In the genomic region with DNA sequence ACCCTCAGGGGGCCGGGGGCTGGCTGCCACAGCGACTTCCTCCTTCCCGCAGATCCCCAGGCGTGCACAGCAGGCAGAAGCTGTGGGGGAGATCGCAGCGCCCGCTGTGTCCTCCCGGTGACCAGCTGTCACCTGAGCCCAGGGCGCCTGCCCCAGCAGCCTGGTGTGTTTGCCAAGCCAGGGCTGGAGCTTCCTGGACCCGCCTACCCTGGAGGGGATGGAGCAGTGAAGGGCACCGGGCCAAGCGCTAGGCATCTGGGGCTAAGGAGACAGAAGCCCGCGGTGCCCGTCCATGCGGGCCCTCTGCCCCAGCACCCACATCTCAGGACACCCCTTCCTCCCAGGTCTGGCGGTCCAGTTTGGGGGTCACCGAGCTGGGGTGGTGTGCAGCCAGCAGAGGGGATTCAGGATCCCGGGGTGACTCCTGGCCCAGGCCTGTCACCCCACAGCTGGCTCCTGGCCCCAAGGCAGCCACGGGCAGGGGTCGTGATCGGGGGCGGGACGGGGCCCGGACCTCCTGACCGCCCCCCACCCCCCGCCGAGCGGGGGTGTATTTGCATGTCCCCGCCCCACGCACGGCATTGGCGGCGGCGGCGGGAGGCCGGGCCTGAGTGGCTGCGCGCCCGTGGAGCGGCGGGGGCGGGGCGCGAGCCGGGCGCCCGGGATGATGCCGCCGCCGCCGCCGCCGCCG, we compare ENCODE assay signal across 1 cellular context.
TF ChIP-seq lines count a peak whose summit lies in the region.

A gene with protein sequence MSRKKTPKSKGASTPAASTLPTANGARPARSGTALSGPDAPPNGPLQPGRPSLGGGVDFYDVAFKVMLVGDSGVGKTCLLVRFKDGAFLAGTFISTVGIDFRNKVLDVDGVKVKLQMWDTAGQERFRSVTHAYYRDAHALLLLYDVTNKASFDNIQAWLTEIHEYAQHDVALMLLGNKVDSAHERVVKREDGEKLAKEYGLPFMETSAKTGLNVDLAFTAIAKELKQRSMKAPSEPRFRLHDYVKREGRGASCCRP (plus strand): TSS at position 645 of the 691 bp plus-strand sequence. CDS start 159 bp downstream, outside the sequence.

TF ChIP-seq in HepG2, 621 proteins besides CTCF, POLR2A, EP300 and RAD21 (continued from another document and continues in another):
- TF ChIP-seq, protein P1, sequence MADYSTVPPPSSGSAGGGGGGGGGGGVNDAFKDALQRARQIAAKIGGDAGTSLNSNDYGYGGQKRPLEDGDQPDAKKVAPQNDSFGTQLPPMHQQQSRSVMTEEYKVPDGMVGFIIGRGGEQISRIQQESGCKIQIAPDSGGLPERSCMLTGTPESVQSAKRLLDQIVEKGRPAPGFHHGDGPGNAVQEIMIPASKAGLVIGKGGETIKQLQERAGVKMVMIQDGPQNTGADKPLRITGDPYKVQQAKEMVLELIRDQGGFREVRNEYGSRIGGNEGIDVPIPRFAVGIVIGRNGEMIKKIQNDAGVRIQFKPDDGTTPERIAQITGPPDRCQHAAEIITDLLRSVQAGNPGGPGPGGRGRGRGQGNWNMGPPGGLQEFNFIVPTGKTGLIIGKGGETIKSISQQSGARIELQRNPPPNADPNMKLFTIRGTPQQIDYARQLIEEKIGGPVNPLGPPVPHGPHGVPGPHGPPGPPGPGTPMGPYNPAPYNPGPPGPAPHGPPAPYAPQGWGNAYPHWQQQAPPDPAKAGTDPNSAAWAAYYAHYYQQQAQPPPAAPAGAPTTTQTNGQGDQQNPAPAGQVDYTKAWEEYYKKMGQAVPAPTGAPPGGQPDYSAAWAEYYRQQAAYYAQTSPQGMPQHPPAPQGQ (CRISPR knock-in tag; IDR thresholded peaks at IDR 0.05; ENCODE audit: borderline replicate concordance), result no peak
- TF ChIP-seq SNAI1 (CRISPR knock-in tag; IDR thresholded peaks at IDR 0.05; ENCODE audit: borderline replicate concordance) (no peak), MED1 (CRISPR knock-in tag; IDR thresholded peaks at IDR 0.05) (peak; percentile 31; the same call in 1 of the 2 replicates), CHCHD3 (CRISPR knock-in tag; IDR thresholded peaks at IDR 0.05) (no peak), ZBTB42 (CRISPR knock-in tag; IDR thresholded peaks at IDR 0.05) (no peak), XRCC5 (optimal IDR thresholded peaks at IDR 0.05; ENCODE audit: low read length) (peak; percentile 15), GATAD2A (CRISPR knock-in tag; IDR thresholded peaks at IDR 0.05) (peak; percentile 62), HNRNPL (IDR thresholded peaks at IDR 0.05; ENCODE audit: low read depth, low read length) (peak; percentile 98), ADNP (CRISPR knock-in tag; IDR thresholded peaks at IDR 0.05) (no peak), HMG20A (CRISPR knock-in tag; IDR thresholded peaks at IDR 0.05; ENCODE audit: borderline replicate concordance) (peak; percentile 59; the same call in 1 of the 2 replicates), ZFP41 (CRISPR knock-in tag; IDR thresholded peaks at IDR 0.05; ENCODE audit: borderline replicate concordance) (no peak), FOXJ3 (CRISPR knock-in tag; IDR thresholded peaks at IDR 0.05; ENCODE audit: borderline replicate concordance) (no peak), ZNF251 (CRISPR knock-in tag; IDR thresholded peaks at IDR 0.05) (no peak), ZNF788 (CRISPR knock-in tag; IDR thresholded peaks at IDR 0.05; ENCODE audit: borderline replicate concordance) (peak; percentile 69; the same call in 1 of the 2 replicates), ZNF460 (CRISPR knock-in tag; IDR thresholded peaks at IDR 0.05; ENCODE audit: borderline replicate concordance) (no peak), JUNB (CRISPR knock-in tag; IDR thresholded peaks at IDR 0.05; ENCODE audit: borderline replicate concordance) (no peak), GPN1 (CRISPR knock-in tag; IDR thresholded peaks at IDR 0.05; ENCODE audit: borderline replicate concordance) (no peak), MAFG (CRISPR knock-in tag; IDR thresholded peaks at IDR 0.05) (no peak), HNRNPH1 (optimal IDR thresholded peaks at IDR 0.05; ENCODE audit: low read depth, low read length) (no peak), ZSCAN22 (CRISPR knock-in tag; IDR thresholded peaks at IDR 0.05) (no peak), ZNF232 (CRISPR knock-in tag; IDR thresholded peaks at IDR 0.05; ENCODE audit: borderline replicate concordance) (no peak), TOPORS (CRISPR knock-in tag; IDR thresholded peaks at IDR 0.05) (no peak), RAD51 (IDR thresholded peaks at IDR 0.05; ENCODE audit: borderline replicate concordance) (no peak), ZNF781 (CRISPR knock-in tag; IDR thresholded peaks at IDR 0.05; ENCODE audit: borderline replicate concordance, not compliant biosample characterization) (no peak), GATA4 (IDR thresholded peaks at IDR 0.05; ENCODE audit: borderline replicate concordance, low read depth) (no peak), ZNF563 (CRISPR knock-in tag; IDR thresholded peaks at IDR 0.05) (no peak), RXRA (CRISPR knock-in tag; IDR thresholded peaks at IDR 0.05) (peak; percentile 83), ZNF776 (CRISPR knock-in tag; IDR thresholded peaks at IDR 0.05) (no peak), U2AF2 (IDR thresholded peaks at IDR 0.05; ENCODE audit: low read depth, low read length) (no peak), DNMT1 (CRISPR knock-in tag; IDR thresholded peaks at IDR 0.05) (no peak), AGO1 (IDR thresholded peaks at IDR 0.05; ENCODE audit: low read depth, low read length, poor library complexity, severe bottlenecking) (no peak), SP2 (CRISPR knock-in tag; IDR thresholded peaks at IDR 0.05) (no peak), ZNF773 (CRISPR knock-in tag; IDR thresholded peaks at IDR 0.05; ENCODE audit: borderline replicate concordance) (no peak), ZNF282 (IDR thresholded peaks at IDR 0.05; ENCODE audit: partially characterized antibody) (no peak), MLLT10 (CRISPR knock-in tag; IDR thresholded peaks at IDR 0.05) (no peak)
- TF ChIP-seq, protein P2, sequence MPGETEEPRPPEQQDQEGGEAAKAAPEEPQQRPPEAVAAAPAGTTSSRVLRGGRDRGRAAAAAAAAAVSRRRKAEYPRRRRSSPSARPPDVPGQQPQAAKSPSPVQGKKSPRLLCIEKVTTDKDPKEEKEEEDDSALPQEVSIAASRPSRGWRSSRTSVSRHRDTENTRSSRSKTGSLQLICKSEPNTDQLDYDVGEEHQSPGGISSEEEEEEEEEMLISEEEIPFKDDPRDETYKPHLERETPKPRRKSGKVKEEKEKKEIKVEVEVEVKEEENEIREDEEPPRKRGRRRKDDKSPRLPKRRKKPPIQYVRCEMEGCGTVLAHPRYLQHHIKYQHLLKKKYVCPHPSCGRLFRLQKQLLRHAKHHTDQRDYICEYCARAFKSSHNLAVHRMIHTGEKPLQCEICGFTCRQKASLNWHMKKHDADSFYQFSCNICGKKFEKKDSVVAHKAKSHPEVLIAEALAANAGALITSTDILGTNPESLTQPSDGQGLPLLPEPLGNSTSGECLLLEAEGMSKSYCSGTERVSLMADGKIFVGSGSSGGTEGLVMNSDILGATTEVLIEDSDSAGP (CRISPR knock-in tag; IDR thresholded peaks at IDR 0.05; ENCODE audit: borderline replicate concordance), result no peak
- TF ChIP-seq, protein P3, sequence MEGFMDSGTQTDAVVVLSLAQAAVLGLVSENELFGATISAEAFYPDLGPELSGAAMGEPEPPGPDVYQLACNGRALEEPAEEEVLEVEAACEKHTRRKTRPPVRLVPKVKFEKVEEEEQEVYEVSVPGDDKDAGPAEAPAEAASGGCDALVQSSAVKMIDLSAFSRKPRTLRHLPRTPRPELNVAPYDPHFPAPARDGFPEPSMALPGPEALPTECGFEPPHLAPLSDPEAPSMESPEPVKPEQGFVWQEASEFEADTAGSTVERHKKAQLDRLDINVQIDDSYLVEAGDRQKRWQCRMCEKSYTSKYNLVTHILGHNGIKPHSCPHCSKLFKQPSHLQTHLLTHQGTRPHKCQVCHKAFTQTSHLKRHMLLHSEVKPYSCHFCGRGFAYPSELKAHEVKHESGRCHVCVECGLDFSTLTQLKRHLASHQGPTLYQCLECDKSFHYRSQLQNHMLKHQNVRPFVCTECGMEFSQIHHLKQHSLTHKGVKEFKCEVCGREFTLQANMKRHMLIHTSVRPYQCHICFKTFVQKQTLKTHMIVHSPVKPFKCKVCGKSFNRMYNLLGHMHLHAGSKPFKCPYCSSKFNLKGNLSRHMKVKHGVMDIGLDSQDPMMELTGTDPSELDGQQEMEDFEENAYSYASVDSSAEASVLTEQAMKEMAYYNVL (CRISPR knock-in tag; IDR thresholded peaks at IDR 0.05; ENCODE audit: borderline replicate concordance), result 0 out of 2 replicates have a peak, but pooled peaks have one; percentile 24
- TF ChIP-seq, protein P4, sequence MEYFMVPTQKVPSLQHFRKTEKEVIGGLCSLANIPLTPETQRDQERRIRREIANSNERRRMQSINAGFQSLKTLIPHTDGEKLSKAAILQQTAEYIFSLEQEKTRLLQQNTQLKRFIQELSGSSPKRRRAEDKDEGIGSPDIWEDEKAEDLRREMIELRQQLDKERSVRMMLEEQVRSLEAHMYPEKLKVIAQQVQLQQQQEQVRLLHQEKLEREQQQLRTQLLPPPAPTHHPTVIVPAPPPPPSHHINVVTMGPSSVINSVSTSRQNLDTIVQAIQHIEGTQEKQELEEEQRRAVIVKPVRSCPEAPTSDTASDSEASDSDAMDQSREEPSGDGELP (IDR thresholded peaks at IDR 0.05; ENCODE audit: borderline replicate concordance, low read depth), result peak; percentile 82; the same call in 1 of the 2 replicates
- TF ChIP-seq, protein P5, sequence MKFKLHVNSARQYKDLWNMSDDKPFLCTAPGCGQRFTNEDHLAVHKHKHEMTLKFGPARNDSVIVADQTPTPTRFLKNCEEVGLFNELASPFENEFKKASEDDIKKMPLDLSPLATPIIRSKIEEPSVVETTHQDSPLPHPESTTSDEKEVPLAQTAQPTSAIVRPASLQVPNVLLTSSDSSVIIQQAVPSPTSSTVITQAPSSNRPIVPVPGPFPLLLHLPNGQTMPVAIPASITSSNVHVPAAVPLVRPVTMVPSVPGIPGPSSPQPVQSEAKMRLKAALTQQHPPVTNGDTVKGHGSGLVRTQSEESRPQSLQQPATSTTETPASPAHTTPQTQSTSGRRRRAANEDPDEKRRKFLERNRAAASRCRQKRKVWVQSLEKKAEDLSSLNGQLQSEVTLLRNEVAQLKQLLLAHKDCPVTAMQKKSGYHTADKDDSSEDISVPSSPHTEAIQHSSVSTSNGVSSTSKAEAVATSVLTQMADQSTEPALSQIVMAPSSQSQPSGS (CRISPR knock-in tag; IDR thresholded peaks at IDR 0.05), result 0 out of 2 replicates have a peak, but pooled peaks have one; percentile 12
- TF ChIP-seq, protein P6, sequence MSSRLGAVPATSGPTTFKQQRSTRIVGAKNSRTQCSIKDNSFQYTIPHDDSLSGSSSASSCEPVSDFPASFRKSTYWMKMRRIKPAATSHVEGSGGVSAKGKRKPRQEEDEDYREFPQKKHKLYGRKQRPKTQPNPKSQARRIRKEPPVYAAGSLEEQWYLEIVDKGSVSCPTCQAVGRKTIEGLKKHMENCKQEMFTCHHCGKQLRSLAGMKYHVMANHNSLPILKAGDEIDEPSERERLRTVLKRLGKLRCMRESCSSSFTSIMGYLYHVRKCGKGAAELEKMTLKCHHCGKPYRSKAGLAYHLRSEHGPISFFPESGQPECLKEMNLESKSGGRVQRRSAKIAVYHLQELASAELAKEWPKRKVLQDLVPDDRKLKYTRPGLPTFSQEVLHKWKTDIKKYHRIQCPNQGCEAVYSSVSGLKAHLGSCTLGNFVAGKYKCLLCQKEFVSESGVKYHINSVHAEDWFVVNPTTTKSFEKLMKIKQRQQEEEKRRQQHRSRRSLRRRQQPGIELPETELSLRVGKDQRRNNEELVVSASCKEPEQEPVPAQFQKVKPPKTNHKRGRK (CRISPR knock-in tag; IDR thresholded peaks at IDR 0.05), result no peak
- TF ChIP-seq, protein P7, sequence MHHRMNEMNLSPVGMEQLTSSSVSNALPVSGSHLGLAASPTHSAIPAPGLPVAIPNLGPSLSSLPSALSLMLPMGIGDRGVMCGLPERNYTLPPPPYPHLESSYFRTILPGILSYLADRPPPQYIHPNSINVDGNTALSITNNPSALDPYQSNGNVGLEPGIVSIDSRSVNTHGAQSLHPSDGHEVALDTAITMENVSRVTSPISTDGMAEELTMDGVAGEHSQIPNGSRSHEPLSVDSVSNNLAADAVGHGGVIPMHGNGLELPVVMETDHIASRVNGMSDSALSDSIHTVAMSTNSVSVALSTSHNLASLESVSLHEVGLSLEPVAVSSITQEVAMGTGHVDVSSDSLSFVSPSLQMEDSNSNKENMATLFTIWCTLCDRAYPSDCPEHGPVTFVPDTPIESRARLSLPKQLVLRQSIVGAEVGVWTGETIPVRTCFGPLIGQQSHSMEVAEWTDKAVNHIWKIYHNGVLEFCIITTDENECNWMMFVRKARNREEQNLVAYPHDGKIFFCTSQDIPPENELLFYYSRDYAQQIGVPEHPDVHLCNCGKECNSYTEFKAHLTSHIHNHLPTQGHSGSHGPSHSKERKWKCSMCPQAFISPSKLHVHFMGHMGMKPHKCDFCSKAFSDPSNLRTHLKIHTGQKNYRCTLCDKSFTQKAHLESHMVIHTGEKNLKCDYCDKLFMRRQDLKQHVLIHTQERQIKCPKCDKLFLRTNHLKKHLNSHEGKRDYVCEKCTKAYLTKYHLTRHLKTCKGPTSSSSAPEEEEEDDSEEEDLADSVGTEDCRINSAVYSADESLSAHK (CRISPR knock-in tag; IDR thresholded peaks at IDR 0.05; ENCODE audit: borderline replicate concordance), result no peak
- TF ChIP-seq, protein P8, sequence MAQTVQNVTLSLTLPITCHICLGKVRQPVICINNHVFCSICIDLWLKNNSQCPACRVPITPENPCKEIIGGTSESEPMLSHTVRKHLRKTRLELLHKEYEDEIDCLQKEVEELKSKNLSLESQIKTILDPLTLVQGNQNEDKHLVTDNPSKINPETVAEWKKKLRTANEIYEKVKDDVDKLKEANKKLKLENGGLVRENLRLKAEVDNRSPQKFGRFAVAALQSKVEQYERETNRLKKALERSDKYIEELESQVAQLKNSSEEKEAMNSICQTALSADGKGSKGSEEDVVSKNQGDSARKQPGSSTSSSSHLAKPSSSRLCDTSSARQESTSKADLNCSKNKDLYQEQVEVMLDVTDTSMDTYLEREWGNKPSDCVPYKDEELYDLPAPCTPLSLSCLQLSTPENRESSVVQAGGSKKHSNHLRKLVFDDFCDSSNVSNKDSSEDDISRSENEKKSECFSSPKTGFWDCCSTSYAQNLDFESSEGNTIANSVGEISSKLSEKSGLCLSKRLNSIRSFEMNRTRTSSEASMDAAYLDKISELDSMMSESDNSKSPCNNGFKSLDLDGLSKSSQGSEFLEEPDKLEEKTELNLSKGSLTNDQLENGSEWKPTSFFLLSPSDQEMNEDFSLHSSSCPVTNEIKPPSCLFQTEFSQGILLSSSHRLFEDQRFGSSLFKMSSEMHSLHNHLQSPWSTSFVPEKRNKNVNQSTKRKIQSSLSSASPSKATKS (CRISPR knock-in tag; IDR thresholded peaks at IDR 0.05), result no peak
- TF ChIP-seq, protein P9, sequence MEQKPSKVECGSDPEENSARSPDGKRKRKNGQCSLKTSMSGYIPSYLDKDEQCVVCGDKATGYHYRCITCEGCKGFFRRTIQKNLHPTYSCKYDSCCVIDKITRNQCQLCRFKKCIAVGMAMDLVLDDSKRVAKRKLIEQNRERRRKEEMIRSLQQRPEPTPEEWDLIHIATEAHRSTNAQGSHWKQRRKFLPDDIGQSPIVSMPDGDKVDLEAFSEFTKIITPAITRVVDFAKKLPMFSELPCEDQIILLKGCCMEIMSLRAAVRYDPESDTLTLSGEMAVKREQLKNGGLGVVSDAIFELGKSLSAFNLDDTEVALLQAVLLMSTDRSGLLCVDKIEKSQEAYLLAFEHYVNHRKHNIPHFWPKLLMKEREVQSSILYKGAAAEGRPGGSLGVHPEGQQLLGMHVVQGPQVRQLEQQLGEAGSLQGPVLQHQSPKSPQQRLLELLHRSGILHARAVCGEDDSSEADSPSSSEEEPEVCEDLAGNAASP (CRISPR knock-in tag; IDR thresholded peaks at IDR 0.05; ENCODE audit: borderline replicate concordance), result peak; percentile 61; the same call in 1 of the 2 replicates
